In genomic region chr5:140547508-140548299, GRCh38 we compare ENCODE assay signal across 8 cellular contexts. TPM values are rescaled to one million over a fixed set of nuclear protein-coding genes. Genes with fewer than 3 reads are reported as not detected.
DNase-seq lines count a peak whose midpoint lies in the region; ATAC-seq, FAIRE-seq and TF ChIP-seq lines count a peak whose summit lies in the region.

TSS of gene EIF4EBP3 (plus strand) at chr5:140547662. CDS start at chr5:140547738, 76 bp downstream.

- H3K27me3 Mint-ChIP-seq in WTC11 (ENCODE audit: low read depth), result no peaks in the 10 kb centered on the region

- ATAC-seq in HG02642 (IDR thresholded peaks at IDR 0.05; ENCODE audit: poor library complexity, unreplicated experiment), result peak; percentile 99
- peak; percentile 95 for ATAC-seq in WTC11

- peak within 1 kb of the TSS; percentile 62 to 96 (median 89) for H3K27ac ChIP-seq in skin epidermis

- DNase-seq in NCI-H187 (lab: John Stamatoyannopoulos, UW) (peak; percentile 22 to 25), WTC11 (ENCODE audit: low spot score) (peak; percentile 98), bronchial epithelial cell (ENCODE audit: low read depth) (peak; percentile 86), iPS-NIHi11 (ENCODE audit: low spot score) (peak; percentile 94), NCI-H1092 treated with DMSO at 0.1 percent for 48 hours (lab: John Stamatoyannopoulos, UW) (no peak)

- peak; percentile 81 for FAIRE-seq in bronchial epithelial cell (lab: Jason Lieb, UNC)

- POLR2A ChIA-PET in WTC11 (lab: Charles Lee), result interaction anchor here (0.5 to 3.8 kb wide), 17 partner anchors 8 to 201 kb away, joined by 3 to 47 read pairs (median 4); partner anchors contain the start of genes ANKHD1, APBB3, HARS1 and HARS2

- peak within 1 kb of the TSS; percentile 97 for H3K27ac Mint-ChIP-seq in WTC11

- H3K9me3 Mint-ChIP-seq in WTC11, result no peaks in the 10 kb centered on the region

- H3K4me1 Mint-ChIP-seq in WTC11, result peaks cover 25% of the 10 kb centered on the region

- H3K4me3 Mint-ChIP-seq in WTC11, result peak within 1 kb of the TSS; percentile 77

- no peaks in the 10 kb centered on the region for H3K27me3 ChIP-seq in bronchial epithelial cell (ENCODE audit: control insufficient read depth, insufficient read depth, low read length)

- peaks cover 22% of the 10 kb centered on the region for H3K36me3 ChIP-seq in bronchial epithelial cell (ENCODE audit: control insufficient read depth, insufficient read depth, low read length)

- peaks cover 38% of the 10 kb centered on the region for H3K36me3 Mint-ChIP-seq in WTC11

- CTCF ChIA-PET in WTC11 (lab: Charles Lee), result interaction anchor here (0.7 to 3.3 kb wide), 27 partner anchors 8 to 402 kb away, joined by 3 to 28 read pairs (median 6); partner anchors contain the start of genes ANKHD1, APBB3, HARS1 and HARS2

- H3K4me3 ChIP-seq in bronchial epithelial cell (ENCODE audit: low read depth, low read length) (peak within 1 kb of the TSS; percentile 47), skin epidermis (peak within 1 kb of the TSS; percentile 29 to 60 (median 38))

- TF ChIP-seq CTCF in GM12872 (IDR thresholded peaks at IDR 0.05; ENCODE audit: insufficient read depth, low read depth, low read length), result peak; percentile 69
- TF ChIP-seq CTCF in WTC11 (IDR thresholded peaks at IDR 0.05), result no peak
- peak; percentile 81 for TF ChIP-seq CTCF in bronchial epithelial cell (IDR thresholded peaks at IDR 0.05; ENCODE audit: insufficient read depth, low read length, severe bottlenecking)

TF ChIP-seq in WTC11, 78 proteins besides CTCF, POLR2A, EP300 and RAD21 (continues in another document):
- TF ChIP-seq PREB (CRISPR knock-in tag; IDR thresholded peaks at IDR 0.05; ENCODE audit: borderline replicate concordance) (peak; percentile 23; the same call in 1 of the 2 replicates), AR (CRISPR knock-in tag; IDR thresholded peaks at IDR 0.05) (no peak), ETV6 (CRISPR knock-in tag; IDR thresholded peaks at IDR 0.05) (no peak), AFF4 (CRISPR knock-in tag; IDR thresholded peaks at IDR 0.05; ENCODE audit: borderline replicate concordance) (0 out of 2 replicates have a peak, but pooled peaks have one; percentile 35), TEAD4 (CRISPR knock-in tag; IDR thresholded peaks at IDR 0.05) (no peak), ARID4B (CRISPR knock-in tag; IDR thresholded peaks at IDR 0.05; ENCODE audit: borderline replicate concordance) (0 out of 2 replicates have a peak, but pooled peaks have one; percentile 65), USF2 (CRISPR knock-in tag; IDR thresholded peaks at IDR 0.05) (peak; percentile 89), CBFB (CRISPR knock-in tag; IDR thresholded peaks at IDR 0.05; ENCODE audit: low read depth) (peak; percentile 62; the same call in 1 of the 2 replicates), USF1 (CRISPR knock-in tag; IDR thresholded peaks at IDR 0.05) (peak; percentile 90)

RNA-seq across cellular contexts. Expression of gene EIF4EBP3, which starts in this region (rescaled TPM):
- total RNA-seq in WTC11 (2021) (8.4 to 9.8 TPM (median 8.8 TPM) in 3 replicates), bronchial epithelial cell (2.6 and 3.2 TPM in 2 replicates)
